Comparison of ENCODE assay signal across 28 cellular contexts in the genomic region with DNA sequence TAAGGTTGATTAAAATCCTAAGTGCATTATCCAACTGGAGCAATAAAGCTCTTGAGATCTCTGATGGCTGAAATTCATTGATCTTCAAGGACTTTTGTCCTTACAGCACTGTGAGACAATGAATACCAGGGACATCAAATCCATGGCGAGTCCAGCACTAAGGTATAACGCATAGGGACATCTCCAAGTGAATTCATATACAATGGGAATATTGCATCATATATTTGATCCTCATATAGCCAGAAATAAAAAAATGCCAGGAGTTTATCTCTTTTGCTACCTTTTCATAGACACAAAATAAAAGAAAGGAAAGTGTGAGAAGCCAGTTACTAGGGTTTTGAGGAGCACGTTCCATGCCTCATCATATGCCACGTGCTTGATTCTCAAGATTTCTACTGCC.
"Had no signal": no experiment of that assay in that cellular context is flagged by ENCODE, and none has a peak within 500 bp of the region (broad histone marks: within the 10 kb centered on the region; RNA-seq: fewer than 3 reads in every experiment).

No MANE protein-coding gene starts in this region.

- DNase-seq: colonic mucosa; cortex of kidney; dermis blood vessel endothelial cell; dorsolateral prefrontal cortex; effector CD4-positive, alpha-beta T cell; effector CD8-positive, alpha-beta T cell; effector memory CD4-positive, alpha-beta T cell; effector memory CD8-positive, alpha-beta T cell; endodermal cell; erythroblast; esophagus squamous epithelium; foreskin fibroblast; foreskin keratinocyte; foreskin melanocyte; gastrocnemius medialis; glutamatergic neuron; head of caudate nucleus; heart left ventricle; heart right ventricle had no signal

- H3K4me1 ChIP-seq: colonic mucosa, esophagus muscularis mucosa, esophagus squamous epithelium, foreskin keratinocyte, gastrocnemius medialis, gastroesophageal sphincter, heart left ventricle, heart right ventricle had no signal

- ATAC-seq: effector memory CD8-positive, alpha-beta T cell; esophagus mucosa; foreskin keratinocyte; gastrocnemius medialis; gastroesophageal sphincter; heart left ventricle; heart right ventricle had no signal

- H3K27ac ChIP-seq: colonic mucosa, coronary artery, dorsolateral prefrontal cortex, epithelial cell of prostate, esophagus muscularis mucosa, esophagus squamous epithelium, foreskin keratinocyte, gastrocnemius medialis, gastroesophageal sphincter, heart left ventricle, heart right ventricle had no signal

- FAIRE-seq: colon, endometrium, endothelial cell of umbilical vein, frontal cortex had no signal

- H3K27me3 ChIP-seq: colonic mucosa, dorsolateral prefrontal cortex, esophagus muscularis mucosa, gastrocnemius medialis, gastroesophageal sphincter, heart left ventricle had no signal

- H3K4me3 ChIP-seq: colonic mucosa, coronary artery, dorsolateral prefrontal cortex, esophagus muscularis mucosa, esophagus squamous epithelium, gastrocnemius medialis, gastroesophageal sphincter, heart left ventricle, heart right ventricle had no signal

- H3K36me3 ChIP-seq: colonic mucosa, esophagus muscularis mucosa, esophagus squamous epithelium, gastrocnemius medialis, gastroesophageal sphincter, heart left ventricle, heart right ventricle had no signal

- H3K9me3 ChIP-seq: colonic mucosa, esophagus muscularis mucosa, esophagus squamous epithelium, gastrocnemius medialis, gastroesophageal sphincter, heart left ventricle, heart right ventricle had no signal
